33 cellular contexts compared by ENCODE assay signal in the genomic region with DNA sequence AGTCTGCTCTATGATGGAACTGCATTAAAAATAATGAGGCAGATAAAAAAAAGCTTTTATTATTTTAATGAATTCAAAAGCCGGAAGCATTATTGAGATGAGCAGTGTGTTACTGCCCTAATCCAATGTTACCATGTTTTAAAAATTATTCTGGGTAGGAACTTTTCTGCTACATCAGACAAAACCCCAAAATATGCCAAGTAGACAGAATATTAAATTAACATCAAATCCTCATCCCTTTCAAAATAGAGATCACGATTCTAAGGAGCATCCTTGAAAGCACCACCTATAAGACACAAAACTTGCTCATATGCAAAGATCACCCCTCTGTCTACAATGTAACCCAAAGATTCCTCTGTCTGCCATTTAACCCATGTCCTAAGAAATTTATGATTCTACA.
DNase-seq lines count a peak whose midpoint lies in the region; ATAC-seq, FAIRE-seq and TF ChIP-seq lines count a peak whose summit lies in the region.
"Had no signal": no experiment of that assay in that cellular context is flagged by ENCODE, and none has a peak within 500 bp of the region (broad histone marks: within the 10 kb centered on the region; RNA-seq: fewer than 3 reads in every experiment).

No MANE protein-coding gene starts in this region.

- H4K8ac ChIP-seq in IMR-90 (ENCODE audit: low read depth in 2 of 2, low read length in 2 of 2), result no peak overlapping the region

- no peak for TF ChIP-seq POLR2A in HepG2 (IDR thresholded peaks at IDR 0.05; ENCODE audit: insufficient read depth in 1 of 2, low read depth in 2 of 2, low read length in 2 of 2)
- no peak for TF ChIP-seq POLR2A in right lobe of liver (IDR thresholded peaks at IDR 0.05)
- no peak for TF ChIP-seq POLR2A in A549 (IDR thresholded peaks at IDR 0.05; ENCODE audit: low read length)
- no peak for TF ChIP-seq POLR2A in IMR-90 (IDR thresholded peaks at IDR 0.05; ENCODE audit: low read depth, low read length)
- no peak for TF ChIP-seq POLR2A in K562 (conservative IDR thresholded peaks at IDR 0.05)

- H4K5ac ChIP-seq in IMR-90 (ENCODE audit: low read depth, low read length), result no peak overlapping the region

- H2BK120ac ChIP-seq in IMR-90 (ENCODE audit: low read depth, low read length), result no peak overlapping the region

- intact Hi-C loops in HepG2 (cut with micrococcal nuclease; ENCODE audit: unreplicated experiment), result no loop called here
- intact Hi-C loops in right lobe of liver (cut with DNase I), result no loop called here
- intact Hi-C loops in IMR-90 (cut with micrococcal nuclease), result no loop called here
- intact Hi-C loops in K562 (cut with micrococcal nuclease), result no loop called here

- TF ChIP-seq EP300 in HepG2 (IDR thresholded peaks at IDR 0.05; ENCODE audit: low read depth in 2 of 2, low read length in 2 of 2) (no peak), HepG2 (CRISPR knock-in tag; IDR thresholded peaks at IDR 0.05; ENCODE audit: borderline replicate concordance) (no peak), A549 (IDR thresholded peaks at IDR 0.05) (no peak), K562 (IDR thresholded peaks at IDR 0.05; ENCODE audit: low read length) (no peak)

- H3K23ac ChIP-seq in IMR-90 (ENCODE audit: low read depth, low read length), result no peak overlapping the region

- H3K27ac ChIP-seq in HepG2 (ENCODE audit: extremely low read length, insufficient read depth, low read length) (no peak overlapping the region), right lobe of liver (no peak overlapping the region), A549 (no peak overlapping the region), IMR-90 (ENCODE audit: insufficient read depth, low read length) (no peak overlapping the region), K562 (ENCODE audit: extremely low read depth, low read depth, low read length) (no peak overlapping the region)
- H3K27ac ChIP-seq: 22Rv1; BLaER1; BLaER1 treated with 17β-estradiol and CSF1 and Interleukin-3, amounts not matched to agents 10 nM and 100 nM; C4-2B had no signal

- POLR2A ChIA-PET in HepG2 (lab: Yijun Ruan, JAX) (no interaction called here), A549 (lab: Yijun Ruan, JAX) (no interaction called here), IMR-90 (lab: Charles Lee; ENCODE audit: unreplicated experiment) (no interaction called here), K562 (lab: Yijun Ruan, JAX) (no interaction called here)

- H3K27me3 ChIP-seq in HepG2 (ENCODE audit: control insufficient read depth in 1 of 2, insufficient read depth in 2 of 2, low read length in 2 of 2) (no peaks in the 10 kb centered on the region), right lobe of liver (no peaks in the 10 kb centered on the region), IMR-90 (ENCODE audit: control insufficient read depth, insufficient read depth, low read length) (no peaks in the 10 kb centered on the region), K562 (ENCODE audit: control insufficient read depth in 2 of 2, insufficient read depth in 2 of 2, low read length in 2 of 2) (no peaks in the 10 kb centered on the region)
- H3K27me3 ChIP-seq: BE2C; BLaER1; BLaER1 treated with 17β-estradiol and CSF1 and Interleukin-3, amounts not matched to agents 10 nM and 100 nM had no signal

- H2BK5ac ChIP-seq in IMR-90 (ENCODE audit: low read depth, low read length, poor library complexity, severe bottlenecking), result no peak overlapping the region

- no peak for FAIRE-seq in HepG2 (lab: Jason Lieb, UNC)
- FAIRE-seq in A549 (lab: Jason Lieb, UNC), result no peak
- no peak for FAIRE-seq in K562 (lab: Jason Lieb, UNC)
- FAIRE-seq: A204.1 had no signal

- H3K79me2 ChIP-seq in HepG2 (ENCODE audit: insufficient read depth, low read length), result no peaks in the 10 kb centered on the region
- H3K79me2 ChIP-seq in K562 (ENCODE audit: control insufficient read depth, insufficient read depth, low read length), result peaks cover 23% of the 10 kb centered on the region

- H3K9me3 ChIP-seq in HepG2 (ENCODE audit: low read length) (no peaks in the 10 kb centered on the region), right lobe of liver (no peaks in the 10 kb centered on the region), A549 (no peaks in the 10 kb centered on the region), IMR-90 (ENCODE audit: control insufficient read depth, insufficient read depth, low read length) (no peaks in the 10 kb centered on the region), K562 (replicated peaks; ENCODE audit: control insufficient read depth, insufficient read depth, low read depth, low read length) (peaks cover 9% of the 10 kb centered on the region)
- H3K9me3 ChIP-seq: BE2C had no signal

- no peak for DNase-seq in HepG2 (ENCODE audit: low spot score)
- DNase-seq in right lobe of liver, result no peak
- DNase-seq in A549 (ENCODE audit: low read depth in 1 of 2, low spot score in 1 of 2), result no peak
- DNase-seq in IMR-90, result no peak
- DNase-seq in K562 (ENCODE audit: extremely low read depth in 1 of 4, low spot score in 3 of 4), result no peak
- no peak for DNase-seq in dermis blood vessel endothelial cell
- DNase-seq in OCI-M2 (lab: John Stamatoyannopoulos, UW; ENCODE audit: unreplicated experiment), result no peak
- DNase-seq: 8988T; ACHN; AML-193; BE2C; C1 segment of cervical spinal cord; Caco-2; Calu3; CD4-positive, alpha-beta memory T cell; CD4-positive, alpha-beta T cell; CD4-positive, CD25-positive, alpha-beta regulatory T cell; CD8-positive, alpha-beta memory T cell; CD8-positive, alpha-beta T cell; COR-L47; DMS 273 treated with DMSO at 0.1 percent for 48 hours; DMS153; DMS53; DMS79; DMS79 treated with DMSO at 0.1 percent for 48 hours; DND-41; EL had no signal

- H4K20me1 ChIP-seq in HepG2 (ENCODE audit: insufficient read depth, low read length), result no peaks in the 10 kb centered on the region
- no peaks in the 10 kb centered on the region for H4K20me1 ChIP-seq in IMR-90 (ENCODE audit: insufficient read depth, low read length)
- no peaks in the 10 kb centered on the region for H4K20me1 ChIP-seq in K562 (replicated peaks; ENCODE audit: control insufficient read depth, insufficient read depth, low read length)
- H4K20me1 ChIP-seq: BLaER1; BLaER1 treated with 17β-estradiol and CSF1 and Interleukin-3, amounts not matched to agents 10 nM and 100 nM had no signal

- TF ChIP-seq CTCF in HepG2 (CRISPR knock-in tag; IDR thresholded peaks at IDR 0.05) (no peak), right lobe of liver (IDR thresholded peaks at IDR 0.05) (no peak), A549 (IDR thresholded peaks at IDR 0.05) (no peak), IMR-90 (conservative IDR thresholded peaks at IDR 0.05; ENCODE audit: low read depth, low read length) (no peak), K562 (IDR thresholded peaks at IDR 0.05 in 2 of 3, conservative IDR thresholded peaks at IDR 0.05 in 1 of 3; ENCODE audit: insufficient read depth in 2 of 3, low read depth in 1 of 3, low read length in 3 of 3) (no peak)

- H2BK20ac ChIP-seq in IMR-90 (ENCODE audit: low read depth, low read length), result no peak overlapping the region

- no peak overlapping the region for H2AFZ ChIP-seq in HepG2 (ENCODE audit: low read length)
- no peak overlapping the region for H2AFZ ChIP-seq in IMR-90 (replicated peaks; ENCODE audit: low read length, poor library complexity)
- no peak overlapping the region for H2AFZ ChIP-seq in K562 (ENCODE audit: low read depth, low read length)

- CTCF ChIA-PET in HepG2 (lab: Yijun Ruan, JAX; ENCODE audit: low intra/inter-chr PET ratio, low total read pairs), result no interaction called here
- CTCF ChIA-PET in A549 (lab: Yijun Ruan, JAX), result no interaction called here
- CTCF ChIA-PET in IMR-90 (lab: Yijun Ruan, JAX), result no interaction called here
- CTCF ChIA-PET in K562 (lab: Yijun Ruan, JAX; ENCODE audit: low intra/inter-chr PET ratio), result no interaction called here

- H3K79me1 ChIP-seq in IMR-90 (ENCODE audit: low read depth in 1 of 2, low read length in 2 of 2), result 0 out of 4 replicates have a peak, but pooled peaks cover 0 to 4% of the 10 kb centered on the region in 2 experiments

- dilution Hi-C loops in IMR-90 (cut with HindIII; ENCODE audit: low sequenced_read_pairs, unreplicated experiment), result no loop called here

- H3K56ac ChIP-seq in IMR-90 (ENCODE audit: extremely low read depth, insufficient read depth, low read length), result no peak overlapping the region

- H3K4me2 ChIP-seq in HepG2 (ENCODE audit: low read depth, low read length), result no peak overlapping the region
- H3K4me2 ChIP-seq in A549, result no peak overlapping the region
- no peak overlapping the region for H3K4me2 ChIP-seq in IMR-90 (ENCODE audit: low read depth, low read length)
- no peak overlapping the region for H3K4me2 ChIP-seq in K562 (ENCODE audit: insufficient read depth, low read length)
- H3K4me2 ChIP-seq: BLaER1; BLaER1 treated with 17β-estradiol and CSF1 and Interleukin-3, amounts not matched to agents 10 nM and 100 nM had no signal

- TF ChIP-seq RAD21 in HepG2 (CRISPR knock-in tag; IDR thresholded peaks at IDR 0.05) (no peak), A549 (conservative IDR thresholded peaks at IDR 0.05 in 1 of 2, IDR thresholded peaks at IDR 0.05 in 1 of 2) (no peak), IMR-90 (IDR thresholded peaks at IDR 0.05; ENCODE audit: low read length) (no peak), K562 (CRISPR knock-in tag; conservative IDR thresholded peaks at IDR 0.05 in 1 of 2, IDR thresholded peaks at IDR 0.05 in 1 of 2) (no peak)

- H4K91ac ChIP-seq in IMR-90 (ENCODE audit: insufficient read depth, low read depth, low read length), result no peak overlapping the region

- no peak overlapping the region for H3K18ac ChIP-seq in IMR-90 (ENCODE audit: low read depth, low read length)

- H3K9ac ChIP-seq in HepG2 (ENCODE audit: insufficient read depth, low read depth, low read length) (no peak overlapping the region), IMR-90 (ENCODE audit: low read depth, low read length) (no peak overlapping the region), K562 (ENCODE audit: insufficient read depth in 1 of 2, low read depth in 2 of 2, low read length in 2 of 2) (no peak overlapping the region)
- H3K9ac ChIP-seq: BLaER1; BLaER1 treated with 17β-estradiol and CSF1 and Interleukin-3, amounts not matched to agents 10 nM and 100 nM had no signal

- H2AK5ac ChIP-seq in IMR-90 (ENCODE audit: low read depth, low read length), result no peak overlapping the region

- BruUV-seq in HepG2 (replicated peaks; lab: Mats Ljungman, UMichigan) (no TSS peak), IMR-90 (replicated peaks; lab: Mats Ljungman, UMichigan) (no TSS peak), K562 (replicated peaks; lab: Mats Ljungman, UMichigan) (no TSS peak)

- H3K4me3 ChIP-seq in HepG2 (replicated peaks in 1 of 3; ENCODE audit: insufficient read depth in 1 of 3, low read depth in 2 of 3, low read length in 3 of 3) (no peak overlapping the region), right lobe of liver (no peak overlapping the region), A549 (no peak overlapping the region), IMR-90 (ENCODE audit: insufficient read depth, low read depth, low read length) (no peak overlapping the region), K562 (no peak overlapping the region)
- H3K4me3 ChIP-seq: BLaER1; BLaER1 treated with 17β-estradiol and CSF1 and Interleukin-3, amounts not matched to agents 10 nM and 100 nM had no signal

- H3K14ac ChIP-seq in IMR-90 (replicated peaks; ENCODE audit: low read depth, low read length), result no peak overlapping the region

- in situ Hi-C loops in HepG2 (cut with HindIII; ENCODE audit: extremely low pct_ligation_motif_present, low pct_unique_long_range_greater_than_20kb), result no loop called here
- in situ Hi-C loops in IMR-90 (cut with MboI; ENCODE audit: low sequenced_read_pairs), result no loop called here
- in situ Hi-C loops in K562 (cut with MboI), result no loop called here

- WGBS in HepG2 (ENCODE audit: low lambda C conversion rate), result 95% methylated on average over 2 of the region's 2 CpGs
- 96% methylated on average over 2 of the region's 2 CpGs for WGBS in right lobe of liver (ENCODE audit: insufficient coverage, low coverage, low lambda C conversion rate, missing lambda C conversion rate)
- 88% methylated on average over 2 of the region's 2 CpGs for WGBS in A549 (ENCODE audit: missing lambda C conversion rate)
- WGBS in IMR-90 (ENCODE audit: extremely low coverage in 2 of 2, insufficient read length in 1 of 2), 2 experiments, result no CpG with 5 or more reads among the region's 2 CpGs
- 80% methylated on average over 2 of the region's 2 CpGs for WGBS in K562 (ENCODE audit: insufficient coverage, low coverage, missing lambda C conversion rate)

- H2BK15ac ChIP-seq in IMR-90 (ENCODE audit: low read depth, low read length), result no peak overlapping the region

- H3K4ac ChIP-seq in IMR-90 (ENCODE audit: low read depth, low read length), result no peak overlapping the region

- no peaks in the 10 kb centered on the region; the same call in 1 of the 2 replicates for H3K4me1 ChIP-seq in HepG2 (ENCODE audit: insufficient read depth, low read length)
- no peaks in the 10 kb centered on the region for H3K4me1 ChIP-seq in right lobe of liver
- H3K4me1 ChIP-seq in A549, result no peaks in the 10 kb centered on the region
- H3K4me1 ChIP-seq in IMR-90 (ENCODE audit: control insufficient read depth, insufficient read depth, low read length), result no peaks in the 10 kb centered on the region
- peaks cover 16 to 35% of the 10 kb centered on the region in 2 experiments for H3K4me1 ChIP-seq in K562 (replicated peaks in 1 of 2; ENCODE audit: control insufficient read depth in 2 of 2, insufficient read depth in 2 of 2, low read length in 2 of 2)
- H3K4me1 ChIP-seq: BLaER1, Caco-2 had no signal

- H2AK9ac ChIP-seq in IMR-90 (replicated peaks; ENCODE audit: low read depth, low read length, poor library complexity), result no peak overlapping the region

- ATAC-seq in HepG2 (no peak), right lobe of liver (no peak), A549 (no peak), IMR-90 (ENCODE audit: low read depth) (no peak), K562 (no peak), HG03045 (IDR thresholded peaks at IDR 0.05; ENCODE audit: unreplicated experiment) (no peak)
- ATAC-seq: CD8-positive, alpha-beta T cell had no signal

- H3K9me1 ChIP-seq in IMR-90 (ENCODE audit: insufficient read depth, low read length), result peaks cover 4% of the 10 kb centered on the region
- no peaks in the 10 kb centered on the region for H3K9me1 ChIP-seq in K562 (ENCODE audit: control insufficient read depth, insufficient read depth, low read length)

- H3K36me3 ChIP-seq in HepG2 (replicated peaks in 1 of 2; ENCODE audit: control insufficient read depth in 1 of 2, insufficient read depth in 2 of 2, low read length in 2 of 2), result no peaks in the 10 kb centered on the region
- H3K36me3 ChIP-seq in right lobe of liver, result no peaks in the 10 kb centered on the region
- no peaks in the 10 kb centered on the region; the same call in 1 of the 2 replicates for H3K36me3 ChIP-seq in IMR-90 (ENCODE audit: control insufficient read depth, insufficient read depth, low read length)
- peaks cover 7% of the 10 kb centered on the region; the same call in 2 of the 3 replicates for H3K36me3 ChIP-seq in K562 (ENCODE audit: control insufficient read depth, insufficient read depth, low read length)
- H3K36me3 ChIP-seq: BE2C had no signal

Comparison
In these comparisons a context has a peak if more than half of its experiments do, and no peak if none do; other contexts are left out.
1. Of the 241 proteins assayed by ChIP-seq in both HepG2 and K562: peak only in HepG2: none; only in K562: MAFG; in both: MAFF and MAFK; in neither: 238.